ENCODE assay signal across 8 cellular contexts in genomic region chr1:85148524-85149250, GRCh38. TPM values are rescaled to one million over a fixed set of nuclear protein-coding genes. Genes with fewer than 3 reads are reported as not detected.
A peak's percentile ranks its signal among the peaks of the same experiment; 100 is the strongest.
DNase-seq lines count a peak whose midpoint lies in the region; ATAC-seq and TF ChIP-seq lines count a peak whose summit lies in the region.

No MANE protein-coding gene starts in this region.

- H3K36me3 ChIP-seq in heart left ventricle (no peaks in the 10 kb centered on the region), mesendoderm (ENCODE audit: control insufficient read depth, insufficient read depth, low read length) (no peaks in the 10 kb centered on the region), body of pancreas (replicated peaks in 1 of 2; ENCODE audit: insufficient read depth in 1 of 2, low read depth in 2 of 2) (no peaks in the 10 kb centered on the region), uterus (no peaks in the 10 kb centered on the region)

- no peak for TF ChIP-seq CTCF in heart left ventricle (IDR thresholded peaks at IDR 0.05)
- no peak for TF ChIP-seq CTCF in body of pancreas (IDR thresholded peaks at IDR 0.05)
- TF ChIP-seq CTCF in uterus (IDR thresholded peaks at IDR 0.05) = no peak

- H3K79me1 ChIP-seq in mesendoderm (ENCODE audit: low read length) = no peaks in the 10 kb centered on the region

- no peak overlapping the region for H2BK120ac ChIP-seq in mesendoderm (ENCODE audit: low read depth, low read length)

- H2BK15ac ChIP-seq in mesendoderm (replicated peaks; ENCODE audit: low read depth) = no peak overlapping the region

- H3K4me2 ChIP-seq in mesendoderm (ENCODE audit: low read length) = no peak overlapping the region

- TF ChIP-seq POLR2A in heart left ventricle (IDR thresholded peaks at IDR 0.05) (no peak), body of pancreas (IDR thresholded peaks at IDR 0.05) (no peak), uterus (IDR thresholded peaks at IDR 0.05) (no peak)

- no peak overlapping the region for H3K4me3 ChIP-seq in heart left ventricle
- H3K4me3 ChIP-seq in mesendoderm (ENCODE audit: low read length) = no peak overlapping the region
- H3K4me3 ChIP-seq in body of pancreas = no peak overlapping the region
- no peak overlapping the region for H3K4me3 ChIP-seq in uterus

- H3K23ac ChIP-seq in mesendoderm (ENCODE audit: low read length) = no peak overlapping the region

- H2AK5ac ChIP-seq in mesendoderm (ENCODE audit: low read length) = no peak overlapping the region

- H2BK5ac ChIP-seq in mesendoderm (ENCODE audit: low read length) = no peak overlapping the region

- H3K4ac ChIP-seq in mesendoderm (ENCODE audit: low read depth, low read length) = no peak overlapping the region

- intact Hi-C loops in heart left ventricle (cut with DNase I) (loop anchor here in 1 of 10 donors (10.0 kb wide), 1 partner anchor 46 kb away; no protein-coding TSS in a partner anchor), body of pancreas (cut with DNase I) (no loop called here), uterus (cut with DNase I; ENCODE audit: low total_unique reads) (no loop called here)

- no peaks in the 10 kb centered on the region for H3K79me2 ChIP-seq in mesendoderm (ENCODE audit: control insufficient read depth, insufficient read depth, low read length)

- H3K18ac ChIP-seq in mesendoderm (ENCODE audit: low read length) = no peak overlapping the region

- ATAC-seq in GM18511 (IDR thresholded peaks at IDR 0.05; ENCODE audit: unreplicated experiment) (peak; percentile 95), GM21723 (IDR thresholded peaks at IDR 0.05; ENCODE audit: unreplicated experiment) (peak; percentile 93), heart left ventricle (peak; percentile 71 to 84 (median 80)), body of pancreas (no peak)

- H3K9ac ChIP-seq in mesendoderm (ENCODE audit: low read length) = no peak overlapping the region

- H3K9me3 ChIP-seq in heart left ventricle (no peaks in the 10 kb centered on the region), body of pancreas (no peaks in the 10 kb centered on the region), uterus (no peaks in the 10 kb centered on the region)

- DNase-seq in HT1080 (ENCODE audit: low read depth) = peak; percentile 13
- DNase-seq in heart left ventricle = peak in 3 of 5 donors; percentile 40 to 50 (median 43)
- no peak for DNase-seq in mesendoderm
- no peak for DNase-seq in NCI-H2081 treated with DMSO at 0.1 percent for 48 hours (lab: John Stamatoyannopoulos, UW)
- DNase-seq in body of pancreas = no peak
- no peak for DNase-seq in uterus

- H4K5ac ChIP-seq in mesendoderm (ENCODE audit: low read length) = no peak overlapping the region

- H3K27me3 ChIP-seq in heart left ventricle (no peaks in the 10 kb centered on the region), mesendoderm (ENCODE audit: insufficient read depth, low read length, poor library complexity) (no peaks in the 10 kb centered on the region), body of pancreas (no peaks in the 10 kb centered on the region), uterus (no peaks in the 10 kb centered on the region)

- no peak overlapping the region for H3K56ac ChIP-seq in mesendoderm (ENCODE audit: low read length)

- H3K4me1 ChIP-seq in heart left ventricle (peaks cover 0 to 37% (median 3%) of the 10 kb centered on the region in 12 donors), mesendoderm (ENCODE audit: control insufficient read depth, low read depth, low read length) (peaks cover 2% of the 10 kb centered on the region), body of pancreas (peaks cover 15% of the 10 kb centered on the region), uterus (no peaks in the 10 kb centered on the region)

- no peak overlapping the region for H4K8ac ChIP-seq in mesendoderm (ENCODE audit: low read depth, low read length)

- H3K27ac ChIP-seq in heart left ventricle = peak overlapping the region in 5 of 12 donors; percentile 27 to 59 (median 41)
- no peak overlapping the region for H3K27ac ChIP-seq in mesendoderm (ENCODE audit: low read depth, low read length)
- no peak overlapping the region for H3K27ac ChIP-seq in body of pancreas
- no peak overlapping the region for H3K27ac ChIP-seq in uterus

RNA-seq across cellular contexts. Expression of gene SYDE2, which starts 52.1 kb away (rescaled TPM):
- total RNA-seq in HT1080 (2014; rRNA removed; shearing (Covaris generic)) = 2.3 and 3.7 TPM in 2 replicates
- 1.4 and 2.5 TPM in 2 replicates for polyA plus RNA-seq in HT1080 (2015; cell fraction: cytosol; rRNA removed)
- 3.2 and 3.8 TPM in 2 replicates for polyA plus RNA-seq in HT1080 (2015; cell fraction: nucleus; rRNA removed)
- total RNA-seq in heart left ventricle = 10 to 100 TPM; 15.1 to 25.8 (median 23.0) TPM
- 1 to 10 TPM; 2.4 to 6.0 TPM for polyA plus RNA-seq in heart left ventricle
- polyA plus RNA-seq in mesendoderm (2013, experiment 1 of 2) = 6.1 TPM
- polyA plus RNA-seq in mesendoderm (2013, experiment 2 of 2) = 6.5 TPM
- total RNA-seq in body of pancreas = 10 to 100 TPM; 12.2 to 17.5 TPM
- 10 to 100 TPM in 3 of 4 donors, 1 to 10 TPM in 1; 5.3 to 24.3 (median 14.6) TPM for total RNA-seq in uterus

Comparison
In these comparisons a context has a peak if more than half of its experiments do, and no peak if none do; other contexts are left out.
1. DNase-seq: peak in HT1080 (single experiment) and heart left ventricle (3 of 5); none in mesendoderm (single experiment), NCI-H2081 treated with DMSO at 0.1 percent for 48 hours (single experiment), body of pancreas (0 of 4) and uterus (0 of 2).